1 cellular context compared by ENCODE assay signal in the genomic region with DNA sequence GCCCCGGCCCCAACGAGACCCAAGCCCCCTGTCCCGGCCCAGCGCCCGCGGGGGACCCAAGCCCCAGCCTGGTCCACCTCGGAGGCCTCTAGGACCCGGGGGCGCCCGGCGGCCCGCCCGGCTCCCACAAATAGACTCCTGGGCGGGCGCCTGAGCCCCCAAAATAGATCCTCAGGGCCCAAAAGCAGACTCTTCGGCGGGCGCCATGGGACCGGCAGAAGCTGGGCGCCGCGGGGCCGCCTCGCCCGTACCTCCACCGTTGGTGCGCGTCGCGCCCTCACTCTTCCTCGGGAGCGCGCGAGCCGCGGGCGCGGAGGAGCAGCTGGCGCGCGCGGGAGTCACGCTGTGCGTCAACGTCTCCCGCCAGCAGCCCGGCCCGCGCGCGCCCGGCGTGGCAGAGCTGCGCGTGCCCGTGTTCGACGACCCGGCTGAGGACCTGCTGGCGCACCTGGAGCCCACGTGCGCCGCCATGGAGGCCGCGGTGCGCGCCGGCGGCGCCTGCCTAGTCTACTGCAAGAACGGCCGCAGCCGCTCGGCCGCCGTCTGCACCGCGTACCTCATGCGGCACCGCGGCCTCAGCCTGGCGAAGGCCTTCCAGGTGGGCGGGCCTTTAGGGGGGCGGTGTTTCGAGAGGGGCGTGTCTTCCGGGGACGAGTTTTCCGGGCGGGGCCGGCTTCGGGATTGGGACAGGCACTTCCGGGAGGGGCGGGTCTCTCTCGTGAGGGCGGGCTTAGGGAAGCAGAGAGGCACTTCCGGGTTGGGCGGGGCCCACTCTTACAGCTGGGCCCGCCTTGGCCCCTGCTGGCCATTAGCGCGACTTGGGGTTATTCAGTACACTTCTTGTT.
TF ChIP-seq lines count a peak whose summit lies in the region.

No MANE protein-coding gene starts in this region.

TF ChIP-seq in K562, 482 proteins besides CTCF, POLR2A, EP300 and RAD21 (continued from another document):
- TF ChIP-seq CGGBP1 (CRISPR knock-in tag; IDR thresholded peaks at IDR 0.05) (no peak), ZNF766 (CRISPR knock-in tag; conservative IDR thresholded peaks at IDR 0.05) (peak; percentile 89), MYC (IDR thresholded peaks at IDR 0.05; ENCODE audit: low read depth, low read length) (peak; percentile 91), MYC (CRISPR knock-in tag; IDR thresholded peaks at IDR 0.05; ENCODE audit: borderline replicate concordance, low read depth) (no peak), ZBTB17 (CRISPR knock-in tag; IDR thresholded peaks at IDR 0.05) (0 out of 2 replicates have a peak, but pooled peaks have one; percentile 14), CCNT2 (IDR thresholded peaks at IDR 0.05; ENCODE audit: borderline replicate concordance, extremely low read depth, insufficient read length, low read depth, low read length) (peak; percentile 58), SUPT5H (IDR thresholded peaks at IDR 0.05) (peak; percentile 67; the same call in 1 of the 2 replicates), SMAD1 (IDR thresholded peaks at IDR 0.05; ENCODE audit: low read depth, low read length, partially characterized antibody) (peak; percentile 45), GABPB1 (CRISPR knock-in tag; IDR thresholded peaks at IDR 0.05) (peak; percentile 75), NR2C2 (CRISPR knock-in tag; IDR thresholded peaks at IDR 0.05) (no peak), NR2C2 (tag; IDR thresholded peaks at IDR 0.05) (peak; percentile 77), FOXJ2 (tag; IDR thresholded peaks at IDR 0.05) (peak; percentile 77), POLR2H (tag; IDR thresholded peaks at IDR 0.05; ENCODE audit: low read depth) (peak; percentile 71; the same call in 1 of the 2 replicates), ZKSCAN1 (IDR thresholded peaks at IDR 0.05; ENCODE audit: low read depth, low read length) (peak; percentile 5; the same call in 1 of the 2 replicates), RHOXF2B (CRISPR knock-in tag; conservative IDR thresholded peaks at IDR 0.05) (no peak), SP1 (CRISPR knock-in tag; IDR thresholded peaks at IDR 0.05) (peak; percentile 86), FOSL1 (tag; conservative IDR thresholded peaks at IDR 0.05) (peak; percentile 48; the same call in 1 of the 2 replicates), ELF4 (CRISPR knock-in tag; IDR thresholded peaks at IDR 0.05) (peak; percentile 96), KLF13 (tag; IDR thresholded peaks at IDR 0.05; ENCODE audit: borderline replicate concordance, low read depth) (peak; percentile 62; the same call in 1 of the 2 replicates), ZNF592 (IDR thresholded peaks at IDR 0.05) (peak; percentile 77), HDAC2 (IDR thresholded peaks at IDR 0.05) (no peak), ZNF586 (CRISPR knock-in tag; conservative IDR thresholded peaks at IDR 0.05) (no peak), ZBTB1 (CRISPR knock-in tag; IDR thresholded peaks at IDR 0.05; ENCODE audit: borderline replicate concordance, low read depth) (0 out of 2 replicates have a peak, but pooled peaks have one; percentile 25), ZFX (CRISPR knock-in tag; IDR thresholded peaks at IDR 0.05) (peak; percentile 92), ZNF644 (tag; IDR thresholded peaks at IDR 0.05; ENCODE audit: low read depth) (peak; percentile 59; the same call in 1 of the 2 replicates), ZNF253 (CRISPR knock-in tag; conservative IDR thresholded peaks at IDR 0.05) (no peak), ERF (CRISPR knock-in tag; IDR thresholded peaks at IDR 0.05) (peak; percentile 37; the same call in 1 of the 2 replicates), ZNF274 (IDR thresholded peaks at IDR 0.05; ENCODE audit: borderline replicate concordance, low read depth, low read length) (peak; percentile 3; the same call in 1 of the 2 replicates), ILK (tag; IDR thresholded peaks at IDR 0.05; ENCODE audit: borderline replicate concordance, low read depth) (no peak), ZBTB11 (CRISPR knock-in tag; IDR thresholded peaks at IDR 0.05) (peak in 1 of 3 experiments; percentile 56; a peak in 1 of 6 replicates)
- TF ChIP-seq, protein P1, sequence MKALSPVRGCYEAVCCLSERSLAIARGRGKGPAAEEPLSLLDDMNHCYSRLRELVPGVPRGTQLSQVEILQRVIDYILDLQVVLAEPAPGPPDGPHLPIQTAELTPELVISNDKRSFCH (CRISPR knock-in tag; IDR thresholded peaks at IDR 0.05): no peak
- TF ChIP-seq, protein P1 (tag; IDR thresholded peaks at IDR 0.05): peak; percentile 71
- TF ChIP-seq, protein P2, sequence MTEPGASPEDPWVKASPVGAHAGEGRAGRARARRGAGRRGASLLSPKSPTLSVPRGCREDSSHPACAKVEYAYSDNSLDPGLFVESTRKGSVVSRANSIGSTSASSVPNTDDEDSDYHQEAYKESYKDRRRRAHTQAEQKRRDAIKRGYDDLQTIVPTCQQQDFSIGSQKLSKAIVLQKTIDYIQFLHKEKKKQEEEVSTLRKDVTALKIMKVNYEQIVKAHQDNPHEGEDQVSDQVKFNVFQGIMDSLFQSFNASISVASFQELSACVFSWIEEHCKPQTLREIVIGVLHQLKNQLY (CRISPR knock-in tag; conservative IDR thresholded peaks at IDR 0.05): no peak
- TF ChIP-seq, protein P3, sequence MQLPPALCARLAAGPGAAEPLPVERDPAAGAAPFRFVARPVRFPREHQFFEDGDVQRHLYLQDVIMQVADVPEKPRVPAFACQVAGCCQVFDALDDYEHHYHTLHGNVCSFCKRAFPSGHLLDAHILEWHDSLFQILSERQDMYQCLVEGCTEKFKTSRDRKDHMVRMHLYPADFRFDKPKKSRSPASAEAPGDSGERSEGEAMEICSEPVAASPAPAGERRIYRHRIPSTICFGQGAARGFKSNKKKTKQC (CRISPR knock-in tag; IDR thresholded peaks at IDR 0.05): peak; percentile 35; the same call in 1 of the 2 replicates
- TF ChIP-seq, protein P4, sequence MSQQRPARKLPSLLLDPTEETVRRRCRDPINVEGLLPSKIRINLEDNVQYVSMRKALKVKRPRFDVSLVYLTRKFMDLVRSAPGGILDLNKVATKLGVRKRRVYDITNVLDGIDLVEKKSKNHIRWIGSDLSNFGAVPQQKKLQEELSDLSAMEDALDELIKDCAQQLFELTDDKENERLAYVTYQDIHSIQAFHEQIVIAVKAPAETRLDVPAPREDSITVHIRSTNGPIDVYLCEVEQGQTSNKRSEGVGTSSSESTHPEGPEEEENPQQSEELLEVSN (IDR thresholded peaks at IDR 0.05; ENCODE audit: borderline replicate concordance in 1 of 2, extremely low read depth in 1 of 2, insufficient read depth in 1 of 2, insufficient read length in 1 of 2, low read depth in 1 of 2, low read length in 1 of 2, poor library complexity in 1 of 2, severe bottlenecking in 1 of 2): peak; percentile 89 to 96
